In the genomic region with DNA sequence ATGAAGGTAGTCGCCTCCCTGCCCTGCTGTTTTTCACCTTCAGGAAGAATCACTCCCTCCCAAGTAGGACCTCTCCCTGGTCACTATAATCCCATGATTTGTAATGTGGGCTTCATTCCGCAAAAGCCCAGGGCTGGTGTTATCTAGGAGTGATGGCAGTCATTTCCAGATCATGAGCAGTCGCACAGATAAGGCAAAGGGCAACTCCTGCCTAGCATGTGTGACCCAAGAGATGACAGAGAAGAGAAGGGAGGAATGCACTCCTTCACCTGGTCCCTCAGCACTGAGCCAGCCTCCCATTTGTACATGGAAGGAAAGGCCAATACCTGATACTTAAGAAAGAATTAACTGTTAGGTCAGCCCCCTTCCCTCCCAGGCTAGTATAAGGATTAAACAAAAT, we compare ENCODE assay signal across 19 cellular contexts.
"Had no signal": no experiment of that assay in that cellular context is flagged by ENCODE, and none has a peak within 500 bp of the region (broad histone marks: within the 10 kb centered on the region; RNA-seq: fewer than 3 reads in every experiment).

No MANE protein-coding gene starts in this region.

- ATAC-seq: activated CD4-positive, CD25-positive, alpha-beta regulatory T cell treated with anti-CD3 and anti-CD28 coated beads, Interleukin-2, amount 50 U/mL, for 24 hours; activated CD8-positive, alpha-beta T cell treated with anti-CD3 and anti-CD28 coated beads, Interleukin-2, amount 10 ng/mL, durations not matched to agents 7 days and 5 days; left colon; right lobe of liver; stimulated activated memory B cell treated with anti-CD40 and anti-IgM and Interleukin-4, amounts not matched to agents 10 μg/mL and 1 μg/mL and 100 μg/mL, for 72 hours had no signal

- DNase-seq: activated CD4-positive, alpha-beta T cell treated with anti-CD3 and anti-CD28 coated beads, Interleukin-2, amount 10 ng/mL, durations not matched to agents 7 days and 5 days; activated CD8-positive, alpha-beta T cell treated with anti-CD3 and anti-CD28 coated beads, Interleukin-2, amount 10 ng/mL, durations not matched to agents 7 days and 5 days; activated naive CD4-positive, alpha-beta T cell treated with anti-CD3 and anti-CD28 coated beads, Interleukin-2, amount 50 U/mL, for 16 hours; activated T-cell treated with anti-CD3 and anti-CD28 coated beads, Interleukin-2, amount 50 U/mL, for 24 hours; aorta; brain microvascular endothelial cell; cortex of kidney; left colon; naive B cell; right lobe of liver; stimulated activated CD4-positive, alpha-beta T cell treated with anti-CD3 and anti-CD28 coated beads, Interleukin-4, amount 100 ng/mL, for 4 hours; thyroid gland had no signal

- H3K4me3 Mint-ChIP-seq: activated CD4-positive, alpha-beta T cell treated with anti-CD3 and anti-CD28 coated beads, Interleukin-2, amount 10 ng/mL, durations not matched to agents 7 days and 5 days; activated CD8-positive, alpha-beta T cell treated with anti-CD3 and anti-CD28 coated beads, Interleukin-2, amount 10 ng/mL, durations not matched to agents 7 days and 5 days; activated T-cell treated with anti-CD3 and anti-CD28 coated beads, Interleukin-2, amount 50 U/mL, for 24 hours; naive B cell; neural crest cell; stimulated activated memory B cell treated with anti-CD40 and anti-IgM and Interleukin-4, amounts not matched to agents 10 μg/mL and 1 μg/mL and 100 μg/mL, for 72 hours; T-helper 1 cell treated with Interleukin-12 subunit alpha and Interleukin-12 subunit beta and Interleukin-4 antibody, amounts not matched to agents 30 μg/mL and 1 μg/mL, for 36 hours had no signal

- H3K27ac Mint-ChIP-seq: activated CD4-positive, alpha-beta T cell treated with anti-CD3 and anti-CD28 coated beads, Interleukin-2, amount 10 ng/mL, durations not matched to agents 7 days and 5 days; activated CD8-positive, alpha-beta T cell treated with anti-CD3 and anti-CD28 coated beads, Interleukin-2, amount 10 ng/mL, durations not matched to agents 7 days and 5 days; activated T-cell treated with anti-CD3 and anti-CD28 coated beads, Interleukin-2, amount 50 U/mL, for 24 hours; naive B cell; stimulated activated memory B cell treated with anti-CD40 and anti-IgM and Interleukin-4, amounts not matched to agents 10 μg/mL and 1 μg/mL and 100 μg/mL, for 72 hours; T-helper 1 cell treated with Interleukin-12 subunit alpha and Interleukin-12 subunit beta and Interleukin-4 antibody, amounts not matched to agents 30 μg/mL and 1 μg/mL, for 36 hours had no signal

- H3K36me3 ChIP-seq: brain microvascular endothelial cell, prostate gland, right lobe of liver, thyroid gland had no signal

- H3K36me3 Mint-ChIP-seq: naive B cell; stimulated activated memory B cell treated with anti-CD40 and anti-IgM and Interleukin-4, amounts not matched to agents 10 μg/mL and 1 μg/mL and 100 μg/mL, for 72 hours had no signal

- H3K4me1 ChIP-seq: prostate gland had no signal

- H3K9me3 Mint-ChIP-seq: activated CD4-positive, alpha-beta T cell treated with anti-CD3 and anti-CD28 coated beads, Interleukin-2, amount 10 ng/mL, durations not matched to agents 7 days and 5 days; activated T-cell treated with anti-CD3 and anti-CD28 coated beads, Interleukin-2, amount 50 U/mL, for 24 hours; naive B cell; neural crest cell; stimulated activated memory B cell treated with anti-CD40 and anti-IgM and Interleukin-4, amounts not matched to agents 10 μg/mL and 1 μg/mL and 100 μg/mL, for 72 hours; T-helper 1 cell treated with Interleukin-12 subunit alpha and Interleukin-12 subunit beta and Interleukin-4 antibody, amounts not matched to agents 30 μg/mL and 1 μg/mL, for 36 hours had no signal

- H3K27ac ChIP-seq: brain microvascular endothelial cell, right lobe of liver, thyroid gland had no signal

- H3K27me3 ChIP-seq: brain microvascular endothelial cell, right lobe of liver, thyroid gland had no signal

- FAIRE-seq: urothelium cell line had no signal

- H3K4me1 Mint-ChIP-seq: activated CD4-positive, alpha-beta T cell treated with anti-CD3 and anti-CD28 coated beads, Interleukin-2, amount 10 ng/mL, durations not matched to agents 7 days and 5 days; neural crest cell; stimulated activated memory B cell treated with anti-CD40 and anti-IgM and Interleukin-4, amounts not matched to agents 10 μg/mL and 1 μg/mL and 100 μg/mL, for 72 hours had no signal

- H3K9me3 ChIP-seq: prostate gland, right lobe of liver, thyroid gland had no signal

- H3K4me3 ChIP-seq: prostate gland, right lobe of liver, smooth muscle cell, thyroid gland had no signal
